Comparison of ENCODE assay signal across 8 cellular contexts in the genomic region with DNA sequence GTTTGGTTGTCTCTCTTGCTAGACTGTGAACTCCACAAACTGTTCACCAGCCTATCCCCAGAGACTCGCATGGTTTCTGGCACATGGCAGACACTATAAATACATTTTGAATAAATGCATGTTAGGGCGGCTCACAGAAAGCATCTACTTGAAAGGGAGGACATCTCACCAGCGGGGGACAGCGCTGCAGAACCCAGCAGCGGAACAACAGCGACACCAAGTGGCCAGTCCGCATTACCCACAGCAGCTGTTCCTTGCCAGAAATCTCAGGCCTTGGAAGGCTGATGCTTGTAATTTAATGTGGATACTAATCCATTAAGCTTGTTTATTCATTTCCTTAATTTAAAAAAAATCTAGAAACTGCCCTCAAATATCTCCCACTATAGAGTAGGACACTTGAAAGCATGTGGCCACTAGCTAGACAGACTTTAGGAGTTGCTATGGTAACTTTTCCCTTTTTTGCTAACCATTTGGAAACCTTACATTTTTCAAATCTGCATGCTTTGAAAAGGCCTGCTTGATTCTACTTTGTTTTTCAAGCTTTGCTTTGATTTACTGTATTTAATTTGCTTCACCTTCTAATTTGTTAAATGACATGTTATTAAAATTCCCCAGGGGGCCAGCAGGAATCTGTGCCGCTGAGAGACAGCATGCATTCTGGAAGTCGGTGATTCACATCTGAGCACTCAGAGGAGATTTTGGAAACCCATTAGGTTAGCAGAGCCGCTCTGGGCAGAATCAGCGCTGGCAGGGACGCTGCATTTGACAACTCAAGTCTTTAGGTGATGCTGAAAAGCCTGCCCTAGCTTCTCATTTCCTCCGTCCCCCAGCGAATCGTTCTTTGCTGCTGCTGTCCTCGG.
DNase-seq lines count a peak whose midpoint lies in the region; ATAC-seq and TF ChIP-seq lines count a peak whose summit lies in the region.

No MANE protein-coding gene starts in this region.

- H3K4me1 ChIP-seq in RWPE2 (ENCODE audit: insufficient read depth, poor library complexity, severe bottlenecking) (peaks cover 18% of the 10 kb centered on the region), gastroesophageal sphincter (peaks cover 0 to 5% (median 0%) of the 10 kb centered on the region in 3 donors), parathyroid adenoma (no peaks in the 10 kb centered on the region)

- no peak for TF ChIP-seq EP300 in gastroesophageal sphincter (IDR thresholded peaks at IDR 0.05)

- no peaks in the 10 kb centered on the region for H3K36me3 ChIP-seq in RWPE2 (ENCODE audit: low read depth)
- no peaks in the 10 kb centered on the region for H3K36me3 ChIP-seq in gastroesophageal sphincter
- H3K36me3 ChIP-seq in parathyroid adenoma (ENCODE audit: control insufficient read depth, insufficient read depth, low read length), result no peaks in the 10 kb centered on the region

- ATAC-seq in GM21529 (IDR thresholded peaks at IDR 0.05; ENCODE audit: unreplicated experiment) (peak; percentile 85), RWPE2 (ENCODE audit: low read depth) (peak; percentile 77), gastroesophageal sphincter (peak; percentile 68)

- H3K4me1 Mint-ChIP-seq in type B pancreatic cell (ENCODE audit: unreplicated experiment), result peaks cover 20% of the 10 kb centered on the region

- H3K27me3 Mint-ChIP-seq in type B pancreatic cell, result no peaks in the 10 kb centered on the region

- no peaks in the 10 kb centered on the region for H3K9me3 Mint-ChIP-seq in type B pancreatic cell

- no peak overlapping the region for H3K4me3 Mint-ChIP-seq in type B pancreatic cell

- DNase-seq in DMS114 treated with DMSO at 0.1 percent for 48 hours (lab: John Stamatoyannopoulos, UW; ENCODE audit: unreplicated experiment) (peak; percentile 42), LNCaP clone FGC (ENCODE audit: low read depth) (peak; percentile 54), RWPE2 (ENCODE audit: low spot score) (no peak), activated gamma-delta T cell (lab: John Stamatoyannopoulos, UW) (peak; percentile 22), type B pancreatic cell (ENCODE audit: extremely low spot score, unreplicated experiment) (peak; percentile 82)

- no peak overlapping the region for H3K9ac ChIP-seq in parathyroid adenoma

- H3K9me3 ChIP-seq in RWPE2 (ENCODE audit: severe bottlenecking), result no peaks in the 10 kb centered on the region
- no peaks in the 10 kb centered on the region for H3K9me3 ChIP-seq in gastroesophageal sphincter
- no peaks in the 10 kb centered on the region for H3K9me3 ChIP-seq in parathyroid adenoma (ENCODE audit: control insufficient read depth, low read length)

- no peak overlapping the region for H3K4me2 ChIP-seq in parathyroid adenoma (ENCODE audit: low read length)

- H3K79me2 ChIP-seq in parathyroid adenoma, result no peaks in the 10 kb centered on the region

- TF ChIP-seq CTCF in LNCaP clone FGC (IDR thresholded peaks at IDR 0.05; ENCODE audit: control insufficient read depth, extremely low read depth, insufficient read depth) (peak; percentile 95), RWPE2 (IDR thresholded peaks at IDR 0.05; ENCODE audit: poor library complexity, severe bottlenecking) (peak; percentile 98), gastroesophageal sphincter (IDR thresholded peaks at IDR 0.05) (peak; percentile 91 to 95 (median 92)), parathyroid adenoma (IDR thresholded peaks at IDR 0.05) (peak; percentile 67), type B pancreatic cell (conservative IDR thresholded peaks at IDR 0.05) (peak; percentile 99)

- 0 to 49% methylated on average over 2 to 9 of the region's 16 CpGs for whole genome bisulfite sequencing in gastroesophageal sphincter (ENCODE audit: low coverage in 1 of 2), 2 donors

- H3K4me3 ChIP-seq in LNCaP clone FGC (ENCODE audit: low read depth, low read length) (no peak overlapping the region), RWPE2 (ENCODE audit: severe bottlenecking) (no peak overlapping the region), gastroesophageal sphincter (no peak overlapping the region), parathyroid adenoma (ENCODE audit: low read depth, low read length) (no peak overlapping the region)

- no peak for TF ChIP-seq POLR2A in gastroesophageal sphincter (IDR thresholded peaks at IDR 0.05)

- no peak overlapping the region for H2AFZ ChIP-seq in parathyroid adenoma

- no peaks in the 10 kb centered on the region for H3K36me3 Mint-ChIP-seq in type B pancreatic cell

- H3K27me3 ChIP-seq in RWPE2 (ENCODE audit: insufficient read depth, poor library complexity, severe bottlenecking) (no peaks in the 10 kb centered on the region), gastroesophageal sphincter (no peaks in the 10 kb centered on the region), parathyroid adenoma (ENCODE audit: control insufficient read depth, insufficient read depth, low read length) (no peaks in the 10 kb centered on the region)

- H3K27ac ChIP-seq in RWPE2 (ENCODE audit: poor library complexity, severe bottlenecking), result no peak overlapping the region
- H3K27ac ChIP-seq in gastroesophageal sphincter, result no peak overlapping the region
- H3K27ac ChIP-seq in parathyroid adenoma, result no peak overlapping the region

- no peak overlapping the region for H3K27ac Mint-ChIP-seq in type B pancreatic cell
